In the genomic region with DNA sequence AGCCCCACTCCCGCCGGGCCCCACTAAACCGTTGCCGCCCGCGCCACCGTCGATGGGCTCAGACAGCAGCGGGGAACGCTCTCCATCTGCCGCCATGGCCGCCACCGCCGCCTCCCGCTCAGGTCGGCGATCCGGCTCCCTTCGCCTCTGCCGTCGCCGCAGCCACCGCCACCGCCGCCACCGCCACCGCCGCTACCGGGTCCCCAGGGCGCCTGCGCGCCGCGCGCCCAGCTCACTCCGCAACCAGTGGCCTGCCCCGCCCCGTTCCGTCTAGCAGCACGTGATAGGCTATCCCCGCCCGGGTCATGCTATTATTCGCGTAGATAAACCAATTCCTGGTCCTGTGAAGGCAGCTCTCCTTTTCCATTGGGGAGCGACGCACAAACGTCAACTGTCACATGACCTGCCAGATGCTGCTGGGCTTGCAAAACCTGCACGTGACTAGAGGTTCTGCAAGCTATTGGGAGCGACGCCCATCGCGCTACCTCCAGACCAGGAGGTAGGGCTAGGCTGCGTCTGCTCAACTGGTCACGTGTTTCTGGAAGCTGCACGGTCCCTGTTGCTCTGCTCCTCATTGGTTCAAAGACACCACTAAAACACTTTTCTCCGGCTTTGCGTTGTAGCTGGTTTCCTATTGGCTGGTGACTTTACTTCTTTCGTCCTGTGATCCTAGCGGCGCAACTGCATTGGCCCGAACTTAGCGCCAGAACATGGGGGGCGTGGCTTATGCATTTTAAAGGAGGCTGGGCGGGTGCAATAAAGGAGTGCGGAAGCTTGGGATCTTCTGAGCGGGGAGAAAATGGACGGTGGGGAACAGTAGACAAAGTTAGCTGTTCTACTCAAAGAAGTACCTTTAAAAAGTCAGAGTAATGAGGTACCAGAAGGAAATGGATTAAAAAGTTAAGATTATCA, we compare ENCODE assay signal across 1 cellular context.
TF ChIP-seq lines count a peak whose summit lies in the region.

A gene (minus strand): TSS at position 205 of the 912 bp plus-strand sequence. CDS start 109 bp downstream, at position 96.

TF ChIP-seq in HepG2, 621 proteins besides CTCF, POLR2A, EP300 and RAD21 (continued from another document and continues in another):
- TF ChIP-seq, protein P1, sequence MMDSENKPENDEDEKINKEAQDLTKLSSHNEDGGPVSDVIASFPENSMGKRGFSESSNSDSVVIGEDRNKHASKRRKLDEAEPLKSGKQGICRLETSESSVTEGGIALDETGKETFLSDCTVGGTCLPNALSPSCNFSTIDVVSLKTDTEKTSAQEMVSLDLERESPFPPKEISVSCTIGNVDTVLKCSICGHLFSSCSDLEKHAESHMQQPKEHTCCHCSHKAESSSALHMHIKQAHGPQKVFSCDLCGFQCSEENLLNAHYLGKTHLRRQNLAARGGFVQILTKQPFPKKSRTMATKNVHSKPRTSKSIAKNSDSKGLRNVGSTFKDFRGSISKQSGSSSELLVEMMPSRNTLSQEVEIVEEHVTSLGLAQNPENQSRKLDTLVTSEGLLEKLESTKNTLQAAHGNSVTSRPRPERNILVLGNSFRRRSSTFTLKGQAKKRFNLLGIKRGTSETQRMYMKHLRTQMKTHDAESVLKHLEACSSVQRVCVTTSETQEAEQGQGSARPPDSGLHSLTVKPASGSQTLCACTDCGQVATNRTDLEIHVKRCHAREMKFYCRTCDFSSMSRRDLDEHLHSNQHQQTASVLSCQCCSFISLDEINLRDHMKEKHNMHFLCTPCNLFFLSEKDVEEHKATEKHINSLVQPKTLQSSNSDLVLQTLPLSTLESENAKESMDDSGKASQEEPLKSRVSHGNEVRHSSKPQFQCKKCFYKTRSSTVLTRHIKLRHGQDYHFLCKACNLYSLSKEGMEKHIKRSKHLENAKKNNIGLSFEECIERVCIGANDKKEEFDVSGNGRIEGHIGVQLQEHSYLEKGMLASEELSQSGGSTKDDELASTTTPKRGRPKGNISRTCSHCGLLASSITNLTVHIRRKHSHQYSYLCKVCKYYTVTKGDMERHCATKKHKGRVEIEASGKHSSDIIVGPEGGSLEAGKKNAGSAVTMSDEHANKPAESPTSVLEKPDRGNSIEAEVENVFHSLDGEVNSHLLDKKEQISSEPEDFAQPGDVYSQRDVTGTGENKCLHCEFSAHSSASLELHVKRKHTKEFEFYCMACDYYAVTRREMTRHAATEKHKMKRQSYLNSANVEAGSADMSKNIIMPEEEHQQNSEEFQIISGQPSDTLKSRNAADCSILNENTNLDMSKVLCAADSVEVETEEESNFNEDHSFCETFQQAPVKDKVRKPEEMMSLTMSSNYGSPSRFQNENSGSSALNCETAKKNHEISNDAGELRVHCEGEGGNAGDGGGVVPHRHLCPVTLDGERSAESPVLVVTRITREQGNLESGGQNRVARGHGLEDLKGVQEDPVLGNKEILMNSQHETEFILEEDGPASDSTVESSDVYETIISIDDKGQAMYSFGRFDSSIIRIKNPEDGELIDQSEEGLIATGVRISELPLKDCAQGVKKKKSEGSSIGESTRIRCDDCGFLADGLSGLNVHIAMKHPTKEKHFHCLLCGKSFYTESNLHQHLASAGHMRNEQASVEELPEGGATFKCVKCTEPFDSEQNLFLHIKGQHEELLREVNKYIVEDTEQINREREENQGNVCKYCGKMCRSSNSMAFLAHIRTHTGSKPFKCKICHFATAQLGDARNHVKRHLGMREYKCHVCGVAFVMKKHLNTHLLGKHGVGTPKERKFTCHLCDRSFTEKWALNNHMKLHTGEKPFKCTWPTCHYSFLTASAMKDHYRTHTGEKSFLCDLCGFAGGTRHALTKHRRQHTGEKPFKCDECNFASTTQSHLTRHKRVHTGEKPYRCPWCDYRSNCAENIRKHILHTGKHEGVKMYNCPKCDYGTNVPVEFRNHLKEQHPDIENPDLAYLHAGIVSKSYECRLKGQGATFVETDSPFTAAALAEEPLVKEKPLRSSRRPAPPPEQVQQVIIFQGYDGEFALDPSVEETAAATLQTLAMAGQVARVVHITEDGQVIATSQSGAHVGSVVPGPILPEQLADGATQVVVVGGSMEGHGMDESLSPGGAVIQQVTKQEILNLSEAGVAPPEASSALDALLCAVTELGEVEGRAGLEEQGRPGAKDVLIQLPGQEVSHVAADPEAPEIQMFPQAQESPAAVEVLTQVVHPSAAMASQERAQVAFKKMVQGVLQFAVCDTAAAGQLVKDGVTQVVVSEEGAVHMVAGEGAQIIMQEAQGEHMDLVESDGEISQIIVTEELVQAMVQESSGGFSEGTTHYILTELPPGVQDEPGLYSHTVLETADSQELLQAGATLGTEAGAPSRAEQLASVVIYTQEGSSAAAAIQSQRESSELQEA (CRISPR knock-in tag; IDR thresholded peaks at IDR 0.05; ENCODE audit: not compliant biosample characterization), result peak; percentile 71
- TF ChIP-seq, protein P2, sequence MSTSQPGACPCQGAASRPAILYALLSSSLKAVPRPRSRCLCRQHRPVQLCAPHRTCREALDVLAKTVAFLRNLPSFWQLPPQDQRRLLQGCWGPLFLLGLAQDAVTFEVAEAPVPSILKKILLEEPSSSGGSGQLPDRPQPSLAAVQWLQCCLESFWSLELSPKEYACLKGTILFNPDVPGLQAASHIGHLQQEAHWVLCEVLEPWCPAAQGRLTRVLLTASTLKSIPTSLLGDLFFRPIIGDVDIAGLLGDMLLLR (CRISPR knock-in tag; IDR thresholded peaks at IDR 0.05), result peak; percentile 94
- TF ChIP-seq GFI1 (CRISPR knock-in tag; IDR thresholded peaks at IDR 0.05; ENCODE audit: borderline replicate concordance), result 0 out of 2 replicates have a peak, but pooled peaks have one; percentile 59
- TF ChIP-seq ZNF10 (CRISPR knock-in tag; IDR thresholded peaks at IDR 0.05; ENCODE audit: borderline replicate concordance, low read depth), result no peak
- peak; percentile 79 for TF ChIP-seq GABPB1 (CRISPR knock-in tag; IDR thresholded peaks at IDR 0.05)
- TF ChIP-seq EHMT2 (IDR thresholded peaks at IDR 0.05; ENCODE audit: borderline replicate concordance, low read depth, low read length), result peak; percentile 71; the same call in 1 of the 2 replicates
- TF ChIP-seq HOXD1 (CRISPR knock-in tag; IDR thresholded peaks at IDR 0.05), result peak; percentile 45
- no peak for TF ChIP-seq RBM22 (optimal IDR thresholded peaks at IDR 0.05; ENCODE audit: low read length)
- no peak for TF ChIP-seq RARG (CRISPR knock-in tag; IDR thresholded peaks at IDR 0.05; ENCODE audit: low read depth)
- no peak for TF ChIP-seq HNRNPUL1 (IDR thresholded peaks at IDR 0.05; ENCODE audit: low read depth, low read length)
- TF ChIP-seq, protein P3, sequence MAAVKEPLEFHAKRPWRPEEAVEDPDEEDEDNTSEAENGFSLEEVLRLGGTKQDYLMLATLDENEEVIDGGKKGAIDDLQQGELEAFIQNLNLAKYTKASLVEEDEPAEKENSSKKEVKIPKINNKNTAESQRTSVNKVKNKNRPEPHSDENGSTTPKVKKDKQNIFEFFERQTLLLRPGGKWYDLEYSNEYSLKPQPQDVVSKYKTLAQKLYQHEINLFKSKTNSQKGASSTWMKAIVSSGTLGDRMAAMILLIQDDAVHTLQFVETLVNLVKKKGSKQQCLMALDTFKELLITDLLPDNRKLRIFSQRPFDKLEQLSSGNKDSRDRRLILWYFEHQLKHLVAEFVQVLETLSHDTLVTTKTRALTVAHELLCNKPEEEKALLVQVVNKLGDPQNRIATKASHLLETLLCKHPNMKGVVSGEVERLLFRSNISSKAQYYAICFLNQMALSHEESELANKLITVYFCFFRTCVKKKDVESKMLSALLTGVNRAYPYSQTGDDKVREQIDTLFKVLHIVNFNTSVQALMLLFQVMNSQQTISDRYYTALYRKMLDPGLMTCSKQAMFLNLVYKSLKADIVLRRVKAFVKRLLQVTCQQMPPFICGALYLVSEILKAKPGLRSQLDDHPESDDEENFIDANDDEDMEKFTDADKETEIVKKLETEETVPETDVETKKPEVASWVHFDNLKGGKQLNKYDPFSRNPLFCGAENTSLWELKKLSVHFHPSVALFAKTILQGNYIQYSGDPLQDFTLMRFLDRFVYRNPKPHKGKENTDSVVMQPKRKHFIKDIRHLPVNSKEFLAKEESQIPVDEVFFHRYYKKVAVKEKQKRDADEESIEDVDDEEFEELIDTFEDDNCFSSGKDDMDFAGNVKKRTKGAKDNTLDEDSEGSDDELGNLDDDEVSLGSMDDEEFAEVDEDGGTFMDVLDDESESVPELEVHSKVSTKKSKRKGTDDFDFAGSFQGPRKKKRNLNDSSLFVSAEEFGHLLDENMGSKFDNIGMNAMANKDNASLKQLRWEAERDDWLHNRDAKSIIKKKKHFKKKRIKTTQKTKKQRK (IDR thresholded peaks at IDR 0.05; ENCODE audit: low read length), result no peak
- peak; percentile 87 for TF ChIP-seq ZNF674 (CRISPR knock-in tag; IDR thresholded peaks at IDR 0.05; ENCODE audit: low read depth)
- TF ChIP-seq, protein P4, sequence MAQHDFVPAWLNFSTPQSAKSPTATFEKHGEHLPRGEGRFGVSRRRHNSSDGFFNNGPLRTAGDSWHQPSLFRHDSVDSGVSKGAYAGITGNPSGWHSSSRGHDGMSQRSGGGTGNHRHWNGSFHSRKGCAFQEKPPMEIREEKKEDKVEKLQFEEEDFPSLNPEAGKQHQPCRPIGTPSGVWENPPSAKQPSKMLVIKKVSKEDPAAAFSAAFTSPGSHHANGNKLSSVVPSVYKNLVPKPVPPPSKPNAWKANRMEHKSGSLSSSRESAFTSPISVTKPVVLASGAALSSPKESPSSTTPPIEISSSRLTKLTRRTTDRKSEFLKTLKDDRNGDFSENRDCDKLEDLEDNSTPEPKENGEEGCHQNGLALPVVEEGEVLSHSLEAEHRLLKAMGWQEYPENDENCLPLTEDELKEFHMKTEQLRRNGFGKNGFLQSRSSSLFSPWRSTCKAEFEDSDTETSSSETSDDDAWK (CRISPR knock-in tag; IDR thresholded peaks at IDR 0.05), result no peak
- no peak for TF ChIP-seq TOE1 (CRISPR knock-in tag; IDR thresholded peaks at IDR 0.05)
- TF ChIP-seq GABPA (IDR thresholded peaks at IDR 0.05; ENCODE audit: low read depth, low read length), result no peak
- TF ChIP-seq GABPA (CRISPR knock-in tag; IDR thresholded peaks at IDR 0.05; ENCODE audit: low read depth), result peak; percentile 54; the same call in 1 of the 2 replicates
- TF ChIP-seq ZNF350 (CRISPR knock-in tag; IDR thresholded peaks at IDR 0.05; ENCODE audit: borderline replicate concordance, low read depth), result peak; percentile 89
- peak; percentile 31; the same call in 1 of the 2 replicates for TF ChIP-seq PITX1 (CRISPR knock-in tag; IDR thresholded peaks at IDR 0.05)
- TF ChIP-seq PHF20 (CRISPR knock-in tag; IDR thresholded peaks at IDR 0.05), result peak; percentile 91
- TF ChIP-seq ZNF772 (CRISPR knock-in tag; IDR thresholded peaks at IDR 0.05), result peak; percentile 99
- TF ChIP-seq ZNF644 (CRISPR knock-in tag; IDR thresholded peaks at IDR 0.05; ENCODE audit: low read depth), result peak; percentile 77
- no peak for TF ChIP-seq ZNF34 (CRISPR knock-in tag; IDR thresholded peaks at IDR 0.05; ENCODE audit: borderline replicate concordance)
- no peak; the same call in none of the 2 replicates for TF ChIP-seq ZNF431 (CRISPR knock-in tag; IDR thresholded peaks at IDR 0.05; ENCODE audit: borderline replicate concordance, low read depth)
- peak; percentile 96 for TF ChIP-seq TBX2 (CRISPR knock-in tag; IDR thresholded peaks at IDR 0.05; ENCODE audit: borderline replicate concordance)
- peak; percentile 70; the same call in 1 of the 2 replicates for TF ChIP-seq ZNF136 (CRISPR knock-in tag; IDR thresholded peaks at IDR 0.05; ENCODE audit: low read depth)
- TF ChIP-seq, protein P5, sequence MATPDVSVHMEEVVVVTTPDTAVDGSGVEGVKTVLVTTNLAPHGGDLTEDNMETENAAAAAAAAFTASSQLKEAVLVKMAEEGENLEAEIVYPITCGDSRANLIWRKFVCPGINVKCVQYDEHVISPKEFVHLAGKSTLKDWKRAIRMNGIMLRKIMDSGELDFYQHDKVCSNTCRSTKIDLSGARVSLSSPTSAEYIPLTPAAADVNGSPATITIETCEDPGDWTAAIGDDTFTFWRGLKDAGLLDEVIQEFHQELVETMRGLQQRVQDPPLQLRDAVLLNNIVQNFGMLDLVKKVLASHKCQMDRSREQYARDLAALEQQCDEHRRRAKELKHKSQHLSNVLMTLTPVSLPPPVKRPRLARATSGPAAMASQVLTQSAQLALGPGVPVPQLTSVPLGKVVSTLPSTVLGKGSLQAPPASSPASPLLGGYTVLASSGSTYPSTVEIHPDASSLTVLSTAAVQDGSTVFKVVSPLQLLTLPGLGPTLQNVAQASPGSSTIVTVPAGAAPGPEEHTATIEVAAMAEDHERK (CRISPR knock-in tag; IDR thresholded peaks at IDR 0.05; ENCODE audit: low read depth), result peak; percentile 64; the same call in 1 of the 2 replicates
- TF ChIP-seq SRF (IDR thresholded peaks at IDR 0.05; ENCODE audit: low read depth, low read length), result no peak
- peak; percentile 90 for TF ChIP-seq ZFY (CRISPR knock-in tag; IDR thresholded peaks at IDR 0.05)
- TF ChIP-seq ZNF335 (CRISPR knock-in tag; IDR thresholded peaks at IDR 0.05), result peak; percentile 97
- TF ChIP-seq NFYC (CRISPR knock-in tag; IDR thresholded peaks at IDR 0.05), result peak; percentile 95
- peak; percentile 98 for TF ChIP-seq ERF (CRISPR knock-in tag; IDR thresholded peaks at IDR 0.05)
- TF ChIP-seq AHR (CRISPR knock-in tag; IDR thresholded peaks at IDR 0.05), result peak; percentile 89
- no peak for TF ChIP-seq SETDB1 (CRISPR knock-in tag; IDR thresholded peaks at IDR 0.05; ENCODE audit: borderline replicate concordance)
- TF ChIP-seq MZF1 (CRISPR knock-in tag; IDR thresholded peaks at IDR 0.05; ENCODE audit: borderline replicate concordance), result no peak
- TF ChIP-seq ZNF768 (CRISPR knock-in tag; IDR thresholded peaks at IDR 0.05), result peak; percentile 33; the same call in 1 of the 2 replicates
- no peak for TF ChIP-seq CCAR2 (optimal IDR thresholded peaks at IDR 0.05; ENCODE audit: low read depth, low read length)
- TF ChIP-seq, protein P6, sequence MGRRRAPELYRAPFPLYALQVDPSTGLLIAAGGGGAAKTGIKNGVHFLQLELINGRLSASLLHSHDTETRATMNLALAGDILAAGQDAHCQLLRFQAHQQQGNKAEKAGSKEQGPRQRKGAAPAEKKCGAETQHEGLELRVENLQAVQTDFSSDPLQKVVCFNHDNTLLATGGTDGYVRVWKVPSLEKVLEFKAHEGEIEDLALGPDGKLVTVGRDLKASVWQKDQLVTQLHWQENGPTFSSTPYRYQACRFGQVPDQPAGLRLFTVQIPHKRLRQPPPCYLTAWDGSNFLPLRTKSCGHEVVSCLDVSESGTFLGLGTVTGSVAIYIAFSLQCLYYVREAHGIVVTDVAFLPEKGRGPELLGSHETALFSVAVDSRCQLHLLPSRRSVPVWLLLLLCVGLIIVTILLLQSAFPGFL (CRISPR knock-in tag; IDR thresholded peaks at IDR 0.05), result no peak
- 0 out of 2 replicates have a peak, but pooled peaks have one; percentile 25 for TF ChIP-seq ZMYM2 (CRISPR knock-in tag; IDR thresholded peaks at IDR 0.05)
- peak; percentile 65; the same call in 1 of the 2 replicates for TF ChIP-seq ZSCAN22 (CRISPR knock-in tag; IDR thresholded peaks at IDR 0.05)
